29 cellular contexts compared by ENCODE assay signal in genomic region chr20:62315773-62316172, GRCh38.
"Had no signal": no experiment of that assay in that cellular context is flagged by ENCODE, and none has a peak within 500 bp of the region (broad histone marks: within the 10 kb centered on the region; RNA-seq: fewer than 3 reads in every experiment).

No MANE protein-coding gene starts in this region.

- H3K9ac ChIP-seq: neural progenitor cell had no signal

- H3K9me3 Mint-ChIP-seq: mesothelial cell of epicardium; natural killer cell; neural progenitor cell; stimulated activated effector memory CD8-positive, alpha-beta T cell treated with anti-CD3 and anti-CD28 coated beads, Interleukin-12 subunit alpha, Interleukin-12 subunit beta, amount 100 ng/mL, for 72 hours; stimulated activated naive CD8-positive, alpha-beta T cell treated with anti-CD3 and anti-CD28 coated beads, Interleukin-15, Interleukin-2, amounts not matched to agents 100 ng/mL and 50 ng/mL, for 24 hours had no signal

- H3K4me1 Mint-ChIP-seq: mesothelial cell of epicardium, nephron progenitor cell, neural progenitor cell had no signal

- H3K9me3 ChIP-seq: left ventricle myocardium inferior, neutrophil, ovary, right atrium auricular region, suprapubic skin, thoracic aorta, tibial artery, upper lobe of right lung, uterus had no signal

- H3K36me3 ChIP-seq: neural progenitor cell, neutrophil, ovary, uterus had no signal

- H3K27ac Mint-ChIP-seq: mesothelial cell of epicardium; natural killer cell; nephron progenitor cell; neural progenitor cell; progenitor cell of endocrine pancreas; stimulated activated effector memory CD8-positive, alpha-beta T cell treated with anti-CD3 and anti-CD28 coated beads, Interleukin-12 subunit alpha, Interleukin-12 subunit beta, amount 100 ng/mL, for 72 hours; stimulated activated naive CD8-positive, alpha-beta T cell treated with anti-CD3 and anti-CD28 coated beads, Interleukin-15, Interleukin-2, amounts not matched to agents 100 ng/mL and 50 ng/mL, for 24 hours had no signal

- H3K36me3 Mint-ChIP-seq: naive B cell, natural killer cell, neural progenitor cell had no signal

- H2AFZ ChIP-seq: neural progenitor cell had no signal

- H3K4me3 ChIP-seq: left ventricle myocardium inferior, lung, neural progenitor cell, ovary, right atrium auricular region, skin epidermis, suprapubic skin, thoracic aorta, tibial artery, upper lobe of right lung, uterus had no signal

- H3K4me3 Mint-ChIP-seq: mesothelial cell of epicardium; naive B cell; natural killer cell; nephron progenitor cell; neural progenitor cell; stimulated activated effector memory CD8-positive, alpha-beta T cell treated with anti-CD3 and anti-CD28 coated beads, Interleukin-12 subunit alpha, Interleukin-12 subunit beta, amount 100 ng/mL, for 72 hours; stimulated activated naive CD8-positive, alpha-beta T cell treated with anti-CD3 and anti-CD28 coated beads, Interleukin-15, Interleukin-2, amounts not matched to agents 100 ng/mL and 50 ng/mL, for 24 hours had no signal

- ATAC-seq: natural killer cell; sciatic nerve; stimulated activated effector memory CD8-positive, alpha-beta T cell treated with anti-CD3 and anti-CD28 coated beads, Interleukin-12 subunit alpha, Interleukin-12 subunit beta, amount 100 ng/mL, for 72 hours; upper lobe of right lung had no signal

- H3K27me3 Mint-ChIP-seq: naive B cell; progenitor cell of endocrine pancreas; stimulated activated naive CD8-positive, alpha-beta T cell treated with anti-CD3 and anti-CD28 coated beads, Interleukin-15, Interleukin-2, amounts not matched to agents 100 ng/mL and 50 ng/mL, for 24 hours had no signal

- DNase-seq: islet precursor cell; left ventricle myocardium inferior; mesendoderm; naive B cell; natural killer cell; nephron progenitor cell; occipital lobe; ovary; stimulated activated CD4-positive, alpha-beta T cell treated with anti-CD3 and anti-CD28 coated beads, Interleukin-12 subunit alpha, Interleukin-12 subunit beta, amount 100 ng/mL, for 4 hours; stimulated activated CD4-positive, alpha-beta T cell treated with anti-CD3 and anti-CD28 coated beads, Interleukin-15, amount 100 ng/mL, for 24 hours; stimulated activated CD4-positive, alpha-beta T cell treated with anti-CD3 and anti-CD28 coated beads, Interleukin-2, amount 100 ng/mL, for 24 hours; stimulated activated CD4-positive, alpha-beta T cell treated with anti-CD3 and anti-CD28 coated beads, Interleukin-4, amount 100 ng/mL, for 1 hour; stimulated activated naive CD4-positive, alpha-beta T cell; tibial artery; trophoblast cell; upper lobe of right lung; uterus had no signal

- H3K27ac ChIP-seq: left ventricle myocardium inferior, neural progenitor cell, neutrophil, ovary, right atrium auricular region, suprapubic skin, thoracic aorta, tibial artery, upper lobe of right lung, uterus had no signal

- H3K27me3 ChIP-seq: neural progenitor cell, neutrophil, ovary, right atrium auricular region, suprapubic skin, tibial artery, upper lobe of right lung, uterus had no signal

- H3K4me2 ChIP-seq: neural progenitor cell had no signal

- H3K4me1 ChIP-seq: neural progenitor cell, right atrium auricular region, tibial artery, upper lobe of right lung, uterus had no signal
